Comparison of ENCODE assay signal across 6 cellular contexts in the genomic region with DNA sequence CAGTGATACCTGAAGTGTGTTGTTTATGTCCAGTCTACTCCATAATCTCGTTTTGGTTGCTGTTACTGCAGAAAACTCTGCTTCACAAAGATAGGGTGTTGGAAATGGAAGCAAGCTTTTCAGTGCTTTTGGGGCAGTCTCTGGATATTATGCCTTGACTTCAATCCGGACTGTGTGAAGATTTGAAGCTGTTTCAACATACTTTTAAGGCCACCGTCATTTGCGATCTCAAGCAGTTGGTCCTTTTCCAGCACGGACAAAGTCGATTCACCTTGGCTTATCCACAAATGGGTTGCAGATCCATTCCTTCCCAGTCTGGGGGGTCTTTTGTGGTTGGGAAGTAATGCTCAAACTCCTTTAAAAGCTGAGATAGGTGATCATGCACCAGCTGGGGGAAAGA.
"Had no signal": no experiment of that assay in that cellular context is flagged by ENCODE, and none has a peak within 500 bp of the region (broad histone marks: within the 10 kb centered on the region; RNA-seq: fewer than 3 reads in every experiment).

No MANE protein-coding gene starts in this region.

- H3K4me2 ChIP-seq: KMS-11 had no signal

- H3K9ac ChIP-seq: KMS-11 had no signal

- H3K4me3 ChIP-seq: K562 had no signal

- DNase-seq: KBM-7, KG1 had no signal

- FAIRE-seq: HepG2, K562 had no signal

- ATAC-seq: HepG2, K562 had no signal

- H3K27ac ChIP-seq: HL-60, KMS-11 had no signal
